Comparison of ENCODE assay signal across 1 cellular context in the genomic region with DNA sequence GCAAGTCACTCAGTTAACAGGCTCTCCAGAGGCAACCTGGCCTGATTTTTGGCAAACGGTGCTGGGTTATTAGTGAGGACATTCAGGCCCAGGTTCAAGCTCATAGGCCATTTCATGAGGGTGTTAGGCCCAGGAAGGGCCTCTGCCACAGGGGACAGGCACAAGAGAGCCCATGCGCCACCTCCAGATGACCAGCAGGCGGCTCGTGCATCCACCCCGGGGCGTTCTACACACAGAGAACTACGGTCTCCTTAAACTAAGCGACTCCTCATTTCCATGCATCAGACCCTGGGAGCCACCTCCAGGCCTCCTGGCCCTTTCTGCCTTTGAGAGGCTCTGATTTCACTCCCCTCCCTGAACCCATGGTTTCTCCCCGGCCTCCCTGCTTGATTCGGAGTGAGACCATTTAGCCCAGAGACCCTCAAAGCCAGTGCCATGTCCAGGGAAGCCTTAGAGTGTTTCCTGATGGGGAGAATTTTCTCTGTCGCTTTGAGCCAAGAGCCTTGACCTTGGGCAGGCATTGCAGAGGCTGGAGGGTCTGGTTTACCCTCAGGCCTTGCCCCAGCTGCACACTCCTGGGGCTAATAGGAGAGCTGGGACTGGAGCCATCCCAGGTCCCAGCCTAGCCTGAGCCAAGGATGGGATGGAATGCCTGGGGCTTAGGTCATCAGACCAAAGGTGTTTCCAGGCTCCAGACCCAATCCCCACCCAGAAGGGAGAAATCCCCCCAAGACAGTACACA.
TF ChIP-seq lines count a peak whose summit lies in the region.

No MANE protein-coding gene starts in this region.

TF ChIP-seq in GM23338, 12 proteins besides CTCF, POLR2A, EP300 and RAD21 (continued from another document):
- TF ChIP-seq, protein P1, sequence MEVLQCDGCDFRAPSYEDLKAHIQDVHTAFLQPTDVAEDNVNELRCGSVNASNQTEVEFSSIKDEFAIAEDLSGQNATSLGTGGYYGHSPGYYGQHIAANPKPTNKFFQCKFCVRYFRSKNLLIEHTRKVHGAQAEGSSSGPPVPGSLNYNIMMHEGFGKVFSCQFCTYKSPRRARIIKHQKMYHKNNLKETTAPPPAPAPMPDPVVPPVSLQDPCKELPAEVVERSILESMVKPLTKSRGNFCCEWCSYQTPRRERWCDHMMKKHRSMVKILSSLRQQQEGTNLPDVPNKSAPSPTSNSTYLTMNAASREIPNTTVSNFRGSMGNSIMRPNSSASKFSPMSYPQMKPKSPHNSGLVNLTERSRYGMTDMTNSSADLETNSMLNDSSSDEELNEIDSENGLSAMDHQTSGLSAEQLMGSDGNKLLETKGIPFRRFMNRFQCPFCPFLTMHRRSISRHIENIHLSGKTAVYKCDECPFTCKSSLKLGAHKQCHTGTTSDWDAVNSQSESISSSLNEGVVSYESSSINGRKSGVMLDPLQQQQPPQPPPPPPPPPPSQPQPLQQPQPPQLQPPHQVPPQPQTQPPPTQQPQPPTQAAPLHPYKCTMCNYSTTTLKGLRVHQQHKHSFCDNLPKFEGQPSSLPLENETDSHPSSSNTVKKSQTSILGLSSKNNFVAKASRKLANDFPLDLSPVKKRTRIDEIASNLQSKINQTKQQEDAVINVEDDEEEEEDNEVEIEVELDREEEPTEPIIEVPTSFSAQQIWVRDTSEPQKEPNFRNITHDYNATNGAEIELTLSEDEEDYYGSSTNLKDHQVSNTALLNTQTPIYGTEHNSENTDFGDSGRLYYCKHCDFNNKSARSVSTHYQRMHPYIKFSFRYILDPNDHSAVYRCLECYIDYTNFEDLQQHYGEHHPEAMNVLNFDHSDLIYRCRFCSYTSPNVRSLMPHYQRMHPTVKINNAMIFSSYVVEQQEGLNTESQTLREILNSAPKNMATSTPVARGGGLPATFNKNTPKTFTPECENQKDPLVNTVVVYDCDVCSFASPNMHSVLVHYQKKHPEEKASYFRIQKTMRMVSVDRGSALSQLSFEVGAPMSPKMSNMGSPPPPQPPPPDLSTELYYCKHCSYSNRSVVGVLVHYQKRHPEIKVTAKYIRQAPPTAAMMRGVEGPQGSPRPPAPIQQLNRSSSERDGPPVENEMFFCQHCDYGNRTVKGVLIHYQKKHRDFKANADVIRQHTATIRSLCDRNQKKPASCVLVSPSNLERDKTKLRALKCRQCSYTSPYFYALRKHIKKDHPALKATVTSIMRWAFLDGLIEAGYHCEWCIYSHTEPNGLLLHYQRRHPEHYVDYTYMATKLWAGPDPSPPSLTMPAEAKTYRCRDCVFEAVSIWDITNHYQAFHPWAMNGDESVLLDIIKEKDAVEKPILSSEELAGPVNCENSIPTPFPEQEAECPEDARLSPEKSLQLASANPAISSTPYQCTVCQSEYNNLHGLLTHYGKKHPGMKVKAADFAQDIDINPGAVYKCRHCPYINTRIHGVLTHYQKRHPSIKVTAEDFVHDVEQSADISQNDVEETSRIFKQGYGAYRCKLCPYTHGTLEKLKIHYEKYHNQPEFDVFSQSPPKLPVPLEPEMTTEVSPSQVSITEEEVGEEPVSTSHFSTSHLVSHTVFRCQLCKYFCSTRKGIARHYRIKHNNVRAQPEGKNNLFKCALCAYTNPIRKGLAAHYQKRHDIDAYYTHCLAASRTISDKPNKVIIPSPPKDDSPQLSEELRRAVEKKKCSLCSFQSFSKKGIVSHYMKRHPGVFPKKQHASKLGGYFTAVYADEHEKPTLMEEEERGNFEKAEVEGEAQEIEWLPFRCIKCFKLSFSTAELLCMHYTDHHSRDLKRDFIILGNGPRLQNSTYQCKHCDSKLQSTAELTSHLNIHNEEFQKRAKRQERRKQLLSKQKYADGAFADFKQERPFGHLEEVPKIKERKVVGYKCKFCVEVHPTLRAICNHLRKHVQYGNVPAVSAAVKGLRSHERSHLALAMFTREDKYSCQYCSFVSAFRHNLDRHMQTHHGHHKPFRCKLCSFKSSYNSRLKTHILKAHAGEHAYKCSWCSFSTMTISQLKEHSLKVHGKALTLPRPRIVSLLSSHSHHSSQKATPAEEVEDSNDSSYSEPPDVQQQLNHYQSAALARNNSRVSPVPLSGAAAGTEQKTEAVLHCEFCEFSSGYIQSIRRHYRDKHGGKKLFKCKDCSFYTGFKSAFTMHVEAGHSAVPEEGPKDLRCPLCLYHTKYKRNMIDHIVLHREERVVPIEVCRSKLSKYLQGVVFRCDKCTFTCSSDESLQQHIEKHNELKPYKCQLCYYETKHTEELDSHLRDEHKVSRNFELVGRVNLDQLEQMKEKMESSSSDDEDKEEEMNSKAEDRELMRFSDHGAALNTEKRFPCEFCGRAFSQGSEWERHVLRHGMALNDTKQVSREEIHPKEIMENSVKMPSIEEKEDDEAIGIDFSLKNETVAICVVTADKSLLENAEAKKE (CRISPR knock-in tag; IDR thresholded peaks at IDR 0.05): no peak
- no peak for TF ChIP-seq POLR2AphosphoS5 (IDR thresholded peaks at IDR 0.05; ENCODE audit: low read depth)
TF ChIP-seq in GM23338: peak in this region for 0.
